8 cellular contexts compared by ENCODE assay signal in genomic region chr14:49972199-49972671, GRCh38.
A peak's percentile ranks its signal among the peaks of the same experiment; 100 is the strongest.
DNase-seq lines count a peak whose midpoint lies in the region; ATAC-seq and TF ChIP-seq lines count a peak whose summit lies in the region.

No MANE protein-coding gene starts in this region.

- H3K27ac Mint-ChIP-seq in Caco-2 (ENCODE audit: unreplicated experiment): peak overlapping the region; percentile 74
- peak overlapping the region; percentile 95 to 98 for H3K27ac Mint-ChIP-seq in stimulated activated naive CD8-positive, alpha-beta T cell treated with anti-CD3 and anti-CD28 coated beads, Interleukin-15, amount 100 ng/mL, for 72 hours

- intact Hi-C loops in Caco-2 (cut with micrococcal nuclease; ENCODE audit: unreplicated experiment) (no loop called here), left ventricle myocardium inferior (cut with micrococcal nuclease) (no loop called here)

- BruUV-seq in Caco-2 (replicated peaks; lab: Mats Ljungman, UMichigan): no TSS peak

- no peaks in the 10 kb centered on the region for H3K36me3 Mint-ChIP-seq in Caco-2 (ENCODE audit: insufficient read depth, unreplicated experiment)

- TF ChIP-seq CTCF in Caco-2 (IDR thresholded peaks at IDR 0.05; ENCODE audit: insufficient read depth in 1 of 2, low read depth in 1 of 2, low read length in 1 of 2, severe bottlenecking in 1 of 2, unreplicated experiment in 1 of 2) (no peak), WI38 (IDR thresholded peaks at IDR 0.05; ENCODE audit: low read depth, low read length) (no peak), left ventricle myocardium inferior (IDR thresholded peaks at IDR 0.05; ENCODE audit: borderline replicate concordance) (no peak)

- H3K4me3 Mint-ChIP-seq in Caco-2 (ENCODE audit: unreplicated experiment): peak overlapping the region; percentile 16
- H3K4me3 Mint-ChIP-seq in stimulated activated naive CD8-positive, alpha-beta T cell treated with anti-CD3 and anti-CD28 coated beads, Interleukin-15, amount 100 ng/mL, for 72 hours: peak overlapping the region; percentile 91 to 94

- H3K4me1 Mint-ChIP-seq in Caco-2 (ENCODE audit: low read depth, unreplicated experiment): peaks cover 48% of the 10 kb centered on the region
- peaks cover 64% of the 10 kb centered on the region for H3K4me1 Mint-ChIP-seq in stimulated activated naive CD8-positive, alpha-beta T cell treated with anti-CD3 and anti-CD28 coated beads, Interleukin-15, amount 100 ng/mL, for 72 hours

- H3K4me1 ChIP-seq in Caco-2 (peaks cover 60% of the 10 kb centered on the region), left ventricle myocardium inferior (peaks cover 39% of the 10 kb centered on the region)

- peak overlapping the region; percentile 65 for H3K27ac ChIP-seq in left ventricle myocardium inferior (replicated peaks)

- no peaks in the 10 kb centered on the region for H3K9me3 Mint-ChIP-seq in Caco-2 (ENCODE audit: unreplicated experiment)
- no peaks in the 10 kb centered on the region for H3K9me3 Mint-ChIP-seq in stimulated activated naive CD8-positive, alpha-beta T cell treated with anti-CD3 and anti-CD28 coated beads, Interleukin-15, amount 100 ng/mL, for 72 hours

- no peaks in the 10 kb centered on the region for H3K27me3 ChIP-seq in Caco-2 (replicated peaks; ENCODE audit: control insufficient read depth, insufficient read depth, low read length)
- H3K27me3 ChIP-seq in left ventricle myocardium inferior (ENCODE audit: low read depth): no peaks in the 10 kb centered on the region

- H3K27me3 Mint-ChIP-seq in Caco-2 (ENCODE audit: insufficient read depth, unreplicated experiment): no peaks in the 10 kb centered on the region
- no peaks in the 10 kb centered on the region for H3K27me3 Mint-ChIP-seq in stimulated activated naive CD8-positive, alpha-beta T cell treated with anti-CD3 and anti-CD28 coated beads, Interleukin-15, amount 100 ng/mL, for 72 hours

- no peak for DNase-seq in Caco-2
- peak; percentile 59 for DNase-seq in LoVo (ENCODE audit: low spot score)
- no peak for DNase-seq in left ventricle myocardium inferior
- DNase-seq in stimulated activated naive CD8-positive, alpha-beta T cell treated with anti-CD3 and anti-CD28 coated beads, Interleukin-15, amount 100 ng/mL, for 72 hours: no peak
- DNase-seq in NOMO-1 treated with dmso at 0.1 percent for 144 hours (lab: John Stamatoyannopoulos, UW; ENCODE audit: unreplicated experiment): no peak
- DNase-seq in GOT3 (lab: John Stamatoyannopoulos, UW): no peak

- H3K9me3 ChIP-seq in Caco-2: no peaks in the 10 kb centered on the region
- H3K9me3 ChIP-seq in left ventricle myocardium inferior (replicated peaks): no peaks in the 10 kb centered on the region

- CTCF ChIA-PET in Caco-2 (lab: Charles Lee): interaction anchor here (0.9 kb wide), 1 partner anchor 110 kb away, joined by 4 read pairs; no protein-coding TSS in a partner anchor

- POLR2A ChIA-PET in Caco-2 (lab: Charles Lee): interaction anchor here (0.6 to 1.4 kb wide), 2 partner anchors 19 to 110 kb away, joined by 5 to 9 read pairs; no protein-coding TSS in a partner anchor

- ATAC-seq in stimulated activated naive CD8-positive, alpha-beta T cell treated with anti-CD3 and anti-CD28 coated beads, Interleukin-15, amount 100 ng/mL, for 72 hours: no peak
- ATAC-seq in GM19035 (IDR thresholded peaks at IDR 0.05; ENCODE audit: unreplicated experiment): no peak

- no peaks in the 10 kb centered on the region for H3K36me3 ChIP-seq in Caco-2 (ENCODE audit: control insufficient read depth, insufficient read depth, low read length)
- H3K36me3 ChIP-seq in left ventricle myocardium inferior: no peaks in the 10 kb centered on the region

- H3K4me3 ChIP-seq in Caco-2 (ENCODE audit: low read depth, low read length): no peak overlapping the region
- peak overlapping the region; percentile 53 for H3K4me3 ChIP-seq in WI38 (ENCODE audit: low read depth, low read length)
- H3K4me3 ChIP-seq in left ventricle myocardium inferior: no peak overlapping the region
